Comparison of ENCODE assay signal across 11 cellular contexts in genomic region chr20:53040678-53041674, GRCh38.
DNase-seq lines count a peak whose midpoint lies in the region; ATAC-seq and TF ChIP-seq lines count a peak whose summit lies in the region.
"Had no signal": no experiment of that assay in that cellular context is flagged by ENCODE, and none has a peak within 500 bp of the region (broad histone marks: within the 10 kb centered on the region; RNA-seq: fewer than 3 reads in every experiment).

No MANE protein-coding gene starts in this region.

- H3K4me1 Mint-ChIP-seq in progenitor cell of endocrine pancreas (ENCODE audit: low read depth) = no peaks in the 10 kb centered on the region

- no peak for TF ChIP-seq EP300 in transverse colon (IDR thresholded peaks at IDR 0.05; ENCODE audit: low read depth)

- peaks cover 2% of the 10 kb centered on the region for H3K36me3 Mint-ChIP-seq in progenitor cell of endocrine pancreas (ENCODE audit: insufficient read depth)
- H3K36me3 Mint-ChIP-seq: natural killer cell treated with Interleukin-12 subunit alpha and Interleukin-12 subunit beta and Interleukin-15 and Interleukin-18, amount 100 ng/mL, for 72 hours had no signal

- intact Hi-C loops in PC-9 (cut with micrococcal nuclease; ENCODE audit: unreplicated experiment) = no loop called here
- intact Hi-C loops in transverse colon (cut with DNase I; ENCODE audit: low total_unique reads) = no loop called here

- H3K79me2 ChIP-seq in PC-9 (ENCODE audit: low read depth) = no peaks in the 10 kb centered on the region

- TF ChIP-seq CTCF in PC-9 (conservative IDR thresholded peaks at IDR 0.05) = no peak
- no peak for TF ChIP-seq CTCF in transverse colon (IDR thresholded peaks at IDR 0.05)
- TF ChIP-seq CTCF in progenitor cell of endocrine pancreas (IDR thresholded peaks at IDR 0.05; ENCODE audit: unreplicated experiment) = no peak

- POLR2A ChIA-PET in PC-9 (lab: Charles Lee; ENCODE audit: unreplicated experiment) = no interaction called here

- TF ChIP-seq POLR2A in transverse colon (IDR thresholded peaks at IDR 0.05) = no peak

- H2AFZ ChIP-seq in PC-9 = no peak overlapping the region

- WGBS in transverse colon (ENCODE audit: low coverage in 1 of 2), 2 donors = 60% methylated on average over 16 of the region's 16 CpGs; no CpG with 5 or more reads in 1 of the 2 donors

- BruUV-seq in PC-9 (replicated peaks; lab: Mats Ljungman, UMichigan) = no TSS peak

- no peaks in the 10 kb centered on the region for H3K9me3 ChIP-seq in PC-9 (ENCODE audit: insufficient read depth, low read depth)
- H3K9me3 ChIP-seq in transverse colon = no peaks in the 10 kb centered on the region

- H3K27ac ChIP-seq in PC-9 (no peak overlapping the region), transverse colon (peak overlapping the region in 2 of 4 donors; percentile 17 to 41)

- ATAC-seq in esophagus mucosa = peak; percentile 88
- no peak for ATAC-seq in GM21529 (IDR thresholded peaks at IDR 0.05; ENCODE audit: unreplicated experiment)
- ATAC-seq: natural killer cell treated with Interleukin-12 subunit alpha and Interleukin-12 subunit beta and Interleukin-15 and Interleukin-18, amount 100 ng/mL, for 72 hours had no signal

- H3K27me3 ChIP-seq in PC-9 (ENCODE audit: insufficient read depth, low read depth) (peaks cover 36% of the 10 kb centered on the region), transverse colon (no peaks in the 10 kb centered on the region)

- 0 out of 2 replicates have a peak, but pooled peaks cover 3% of the 10 kb centered on the region for H3K9me2 ChIP-seq in PC-9 (ENCODE audit: insufficient read depth)

- in situ Hi-C loops in transverse colon (cut with MboI; ENCODE audit: low pct_ligation_motif_present in 1 of 4, low pct_unique_long_range_greater_than_20kb in 1 of 4, low sequenced_read_pairs in 3 of 4) = no loop called here

- H3K4me1 ChIP-seq in PC-9 (replicated peaks; ENCODE audit: insufficient read depth) (no peaks in the 10 kb centered on the region), transverse colon (no peaks in the 10 kb centered on the region)

- peaks cover 3% of the 10 kb centered on the region for H3K9me3 Mint-ChIP-seq in progenitor cell of endocrine pancreas (ENCODE audit: low read depth)
- H3K9me3 Mint-ChIP-seq: activated T-helper 2 cell treated with anti-CD3 and anti-CD28 coated beads, Interferon-gamma antibody, Interleukin-2, Interleukin-4, amounts not matched to agents 10 μg/mL and 5 μg/mL and 100 μg/mL, durations not matched to agents 14 hours and 24 hours and 36 hours; natural killer cell treated with Interleukin-12 subunit alpha and Interleukin-12 subunit beta and Interleukin-15 and Interleukin-18, amount 100 ng/mL, for 72 hours had no signal

- no peaks in the 10 kb centered on the region for H3F3A ChIP-seq in PC-9 (ENCODE audit: insufficient read depth, low read depth)

- no peak overlapping the region for H3K27ac Mint-ChIP-seq in progenitor cell of endocrine pancreas
- H3K27ac Mint-ChIP-seq: activated T-helper 2 cell treated with anti-CD3 and anti-CD28 coated beads, Interferon-gamma antibody, Interleukin-2, Interleukin-4, amounts not matched to agents 10 μg/mL and 5 μg/mL and 100 μg/mL, durations not matched to agents 14 hours and 24 hours and 36 hours; natural killer cell treated with Interleukin-12 subunit alpha and Interleukin-12 subunit beta and Interleukin-15 and Interleukin-18, amount 100 ng/mL, for 72 hours had no signal

- CTCF ChIA-PET in PC-9 (lab: Charles Lee) = no interaction called here

- H3K36me3 ChIP-seq in PC-9 (ENCODE audit: low read depth) (no peaks in the 10 kb centered on the region), transverse colon (no peaks in the 10 kb centered on the region)

- H4K20me1 ChIP-seq in PC-9 (ENCODE audit: insufficient read depth) = no peaks in the 10 kb centered on the region

- H3K4me3 Mint-ChIP-seq in progenitor cell of endocrine pancreas (ENCODE audit: low read depth) = no peak overlapping the region
- H3K4me3 Mint-ChIP-seq: natural killer cell treated with Interleukin-12 subunit alpha and Interleukin-12 subunit beta and Interleukin-15 and Interleukin-18, amount 100 ng/mL, for 72 hours had no signal

- DNase-seq in LHCN-M2 (ENCODE audit: low read depth) (peak; percentile 4), NCI-H748 (lab: John Stamatoyannopoulos, UW; ENCODE audit: unreplicated experiment) (peak; percentile 91), renal cortical epithelial cell (ENCODE audit: low read depth) (peak; percentile 26), PC-9 (no peak), transverse colon (no peak), progenitor cell of endocrine pancreas (ENCODE audit: low spot score, unreplicated experiment) (no peak)
- DNase-seq: DMS79 had no signal

- no peak overlapping the region for H3K4me2 ChIP-seq in PC-9

- no peaks in the 10 kb centered on the region for H3K27me3 Mint-ChIP-seq in progenitor cell of endocrine pancreas

- H3K4me3 ChIP-seq in PC-9 = no peak overlapping the region
- no peak overlapping the region for H3K4me3 ChIP-seq in transverse colon

Comparison
In these comparisons a context has a peak if more than half of its experiments do, and no peak if none do; other contexts are left out.
1. DNase-seq: peak in LHCN-M2 (single experiment), NCI-H748 (single experiment) and renal cortical epithelial cell (single experiment); none in PC-9 (0 of 2), transverse colon (single experiment) and progenitor cell of endocrine pancreas (single experiment).